In the genomic region with DNA sequence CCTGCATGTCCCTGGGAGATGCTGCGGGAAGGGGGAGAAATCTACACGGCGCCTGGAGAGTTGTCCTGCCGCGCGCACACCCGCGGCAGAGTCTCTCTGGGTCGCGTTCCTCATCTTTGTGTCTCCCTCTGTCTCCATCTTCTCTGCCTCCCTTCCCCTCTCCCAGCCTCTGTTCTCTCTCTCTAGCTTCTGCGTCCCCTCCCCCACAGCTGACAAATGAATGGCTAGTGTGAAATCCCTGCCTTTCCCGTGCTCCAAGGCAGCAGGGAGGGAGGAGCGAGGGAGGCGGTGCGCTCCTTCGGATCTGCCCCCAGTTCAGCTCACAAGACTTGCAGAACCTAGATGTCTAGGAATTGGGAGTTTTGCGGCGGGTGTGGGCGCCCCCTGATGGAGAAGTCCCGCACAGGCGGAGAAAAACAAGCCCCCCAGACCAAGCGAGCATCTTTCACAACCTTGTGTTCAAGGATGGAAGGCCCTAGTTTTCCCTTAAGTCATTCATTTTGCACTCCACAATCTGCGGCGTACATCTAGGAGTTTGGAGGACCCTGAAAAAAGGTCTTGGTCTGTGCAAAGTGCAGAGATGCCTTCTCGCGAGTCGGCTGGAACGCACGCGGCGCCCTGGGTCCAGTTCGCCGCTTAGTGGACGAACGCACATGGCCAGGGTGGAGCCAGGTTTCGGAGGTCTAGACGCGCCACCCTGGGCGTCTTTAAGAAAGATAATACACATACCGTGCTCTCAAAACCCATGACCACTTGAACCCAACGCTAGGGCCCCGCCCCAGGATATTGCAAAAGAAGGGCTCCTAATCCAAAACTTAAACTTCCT, we compare ENCODE assay signal across 8 cellular contexts. TPM values are rescaled to one million over a fixed set of nuclear protein-coding genes. Genes with fewer than 3 reads are reported as not detected.
A peak's percentile ranks its signal among the peaks of the same experiment; 100 is the strongest.
DNase-seq lines count a peak whose midpoint lies in the region; ATAC-seq, FAIRE-seq and TF ChIP-seq lines count a peak whose summit lies in the region.

No MANE protein-coding gene starts in this region.

- intact Hi-C loops in heart left ventricle (cut with DNase I), result loop anchor here (1.0 to 10.0 kb wide), 9 partner anchors 46 to 1121 kb away; no protein-coding TSS in a partner anchor

- H3K27ac ChIP-seq in heart left ventricle, result peak overlapping the region; percentile 14 to 88 (median 72)
- H3K27ac ChIP-seq in osteoblast (ENCODE audit: low read depth, low read length), result peak overlapping the region; percentile 98

- FAIRE-seq in RCC 7860 (lab: Jason Lieb, UNC), result peak; percentile 78

- no peak for TF ChIP-seq POLR2A in heart left ventricle (IDR thresholded peaks at IDR 0.05)

- peaks cover 36% of the 10 kb centered on the region for H3K79me2 ChIP-seq in osteoblast (ENCODE audit: insufficient read depth, low read length)

- no peaks in the 10 kb centered on the region for H4K20me1 ChIP-seq in osteoblast (ENCODE audit: insufficient read depth, low read length)

- H3K4me3 ChIP-seq in heart left ventricle (peak overlapping the region; percentile 34 to 69 (median 56)), osteoblast (ENCODE audit: insufficient read depth, low read length) (peak overlapping the region; percentile 89)

- in situ Hi-C loops in G401 (cut with HindIII; ENCODE audit: low sequenced_read_pairs), result no loop called here

- peaks cover 0 to 68% (median 36%) of the 10 kb centered on the region in 9 donors for H3K27me3 ChIP-seq in heart left ventricle
- H3K27me3 ChIP-seq in osteoblast (ENCODE audit: insufficient read depth, low read length), result peaks cover 22% of the 10 kb centered on the region

- H3K4me1 ChIP-seq in heart left ventricle, result peaks cover 0 to 54% (median 25%) of the 10 kb centered on the region in 12 donors
- peaks cover 26% of the 10 kb centered on the region for H3K4me1 ChIP-seq in osteoblast (ENCODE audit: insufficient read depth, low read length)

- H3K4me2 ChIP-seq in osteoblast (ENCODE audit: insufficient read depth, low read length), result peak overlapping the region; percentile 92

- H3K9me3 ChIP-seq in heart left ventricle (no peaks in the 10 kb centered on the region), osteoblast (ENCODE audit: low read depth, low read length) (no peaks in the 10 kb centered on the region)

- peak; percentile 70 to 92 (median 84) for TF ChIP-seq CTCF in heart left ventricle (IDR thresholded peaks at IDR 0.05)
- TF ChIP-seq CTCF in osteoblast (IDR thresholded peaks at IDR 0.05; ENCODE audit: extremely low read depth, low read depth, low read length), result peak; percentile 93

- ATAC-seq in GM21717 (IDR thresholded peaks at IDR 0.05; ENCODE audit: unreplicated experiment) (peak; percentile 71), heart left ventricle (peak; percentile 78 to 88 (median 83))

- 0 to 1% (median 1%) methylated on average over 37 to 42 of the region's 42 CpGs for WGBS in heart left ventricle, 4 donors

- DNase-seq in G401 (ENCODE audit: low spot score) (peak; percentile 75), HuH-7 (ENCODE audit: low spot score) (peak; percentile 81), RCC 7860 (ENCODE audit: low spot score) (peak; percentile 88), amniotic epithelial cell (ENCODE audit: low read depth) (peak; percentile 98), heart left ventricle (peak; percentile 85 to 92 (median 88)), osteoblast (ENCODE audit: insufficient read length, low spot score, missing footprints) (peak; percentile 98), cerebellar nuclear complex (lab: John Stamatoyannopoulos, UW) (no peak)

- H2AFZ ChIP-seq in osteoblast (ENCODE audit: low read length), result peak overlapping the region; percentile 92

- H3K36me3 ChIP-seq in heart left ventricle (no peaks in the 10 kb centered on the region), osteoblast (ENCODE audit: insufficient read depth, low read length) (peaks cover 7% of the 10 kb centered on the region)

RNA-seq across cellular contexts. Expression of a gene that starts 2.0 kb away (rescaled TPM):
- total RNA-seq in G401 (2014; rRNA removed; shearing (Covaris generic)), result 11.9 and 27.1 TPM in 2 replicates
- 100 to 1,000 TPM in 1 of 9 donors, 10 to 100 TPM in 8; 11.6 to 121 (median 29.5) TPM for total RNA-seq in heart left ventricle
- polyA plus RNA-seq in heart left ventricle, result 10 to 100 TPM in 1 of 2 donors, 1 to 10 TPM in 1; 4.8 to 24.3 TPM
- 543 and 658 TPM in 2 replicates for total RNA-seq in osteoblast

Comparison
In these comparisons a context has a peak if more than half of its experiments do, and no peak if none do; other contexts are left out.
1. DNase-seq: peak in G401 (single experiment), HuH-7 (single experiment), RCC 7860 (single experiment), amniotic epithelial cell (single experiment), heart left ventricle (5 of 5) and osteoblast (single experiment); none in cerebellar nuclear complex (0 of 2).